15 cellular contexts compared by ENCODE assay signal in genomic region chr6:42766163-42766670, GRCh38. TPM values are rescaled to one million over a fixed set of nuclear protein-coding genes. Genes with fewer than 3 reads are reported as not detected.
A peak's percentile ranks its signal among the peaks of the same experiment; 100 is the strongest.
DNase-seq lines count a peak whose midpoint lies in the region; ATAC-seq and TF ChIP-seq lines count a peak whose summit lies in the region.
"Had no signal": no experiment of that assay in that cellular context is flagged by ENCODE, and none has a peak within 500 bp of the region (broad histone marks: within the 10 kb centered on the region; RNA-seq: fewer than 3 reads in every experiment).

No MANE protein-coding gene starts in this region.

- H3K79me2 ChIP-seq in ACC112 (ENCODE audit: control insufficient read depth, insufficient read depth, low read length, unreplicated experiment): peaks cover 2% of the 10 kb centered on the region

- no peaks in the 10 kb centered on the region for H3K36me3 ChIP-seq in ACC112 (ENCODE audit: insufficient read depth, low read length)
- H3K36me3 ChIP-seq in brain microvascular endothelial cell (replicated peaks): no peaks in the 10 kb centered on the region
- no peaks in the 10 kb centered on the region for H3K36me3 ChIP-seq in left lung
- H3K36me3 ChIP-seq: sigmoid colon had no signal

- H3K27ac ChIP-seq in ACC112 (ENCODE audit: low read depth, low read length): peak overlapping the region; percentile 73
- no peak overlapping the region for H3K27ac ChIP-seq in brain microvascular endothelial cell
- H3K27ac ChIP-seq in left lung: no peak overlapping the region
- H3K27ac ChIP-seq: KMS-11, sigmoid colon had no signal

- no peak overlapping the region for H2AFZ ChIP-seq in ACC112 (ENCODE audit: low read length, unreplicated experiment)

- intact Hi-C loops in left lung (cut with DNase I): no loop called here

- TF ChIP-seq CTCF in brain microvascular endothelial cell (IDR thresholded peaks at IDR 0.05; ENCODE audit: low read depth, low read length, missing control alignments): no peak
- TF ChIP-seq CTCF in left lung (IDR thresholded peaks at IDR 0.05): no peak
- TF ChIP-seq CTCF in GM10266 (IDR thresholded peaks at IDR 0.05; ENCODE audit: control insufficient read depth, insufficient read depth, low read depth, missing control alignments): no peak

- in situ Hi-C loops in brain microvascular endothelial cell (cut with HindIII; ENCODE audit: low pct_ligation_motif_present, low sequenced_read_pairs) (no loop called here), ACHN (cut with HindIII; ENCODE audit: low pct_ligation_motif_present, low pct_unique_long_range_greater_than_20kb, low sequenced_read_pairs) (no loop called here)

- H3K4me3 ChIP-seq in ACC112 (ENCODE audit: low read depth, low read length): no peak overlapping the region; the same call in 1 of the 2 replicates
- no peak overlapping the region for H3K4me3 ChIP-seq in brain microvascular endothelial cell (ENCODE audit: low read depth, low read length)
- no peak overlapping the region for H3K4me3 ChIP-seq in left lung
- H3K4me3 ChIP-seq: sigmoid colon had no signal

- no peaks in the 10 kb centered on the region for H3K27me3 ChIP-seq in ACC112 (ENCODE audit: insufficient read depth, low read length)
- no peaks in the 10 kb centered on the region for H3K27me3 ChIP-seq in brain microvascular endothelial cell (replicated peaks)
- no peaks in the 10 kb centered on the region for H3K27me3 ChIP-seq in left lung
- H3K27me3 ChIP-seq: sigmoid colon had no signal

- DNase-seq in HS-5 (ENCODE audit: low read depth) (peak; percentile 86), brain microvascular endothelial cell (peak; percentile 65), left lung (no peak), ACHN (no peak), GM10266 (ENCODE audit: extremely low spot score) (no peak)
- no peak for DNase-seq in stimulated activated CD4-positive, alpha-beta T cell treated with anti-CD3 and anti-CD28 coated beads, Interleukin-4, amount 100 ng/mL, for 1 hour
- DNase-seq: activated naive CD8-positive, alpha-beta T cell treated with anti-CD3 and anti-CD28 coated beads, Interleukin-2, amount 50 U/mL, for 24 hours; AML-193; effector memory CD4-positive, alpha-beta T cell; NCI-H2171; sigmoid colon had no signal

- no peaks in the 10 kb centered on the region for H3K9me3 ChIP-seq in left lung
- H3K9me3 ChIP-seq: sigmoid colon had no signal

- H3K4me1 ChIP-seq in ACC112 (ENCODE audit: control insufficient read depth, insufficient read depth, low read length, unreplicated experiment): peaks cover 9% of the 10 kb centered on the region
- peaks cover 0 to 9% of the 10 kb centered on the region in 2 donors for H3K4me1 ChIP-seq in left lung
- H3K4me1 ChIP-seq: sigmoid colon had no signal

- peak; percentile 52 for ATAC-seq in left lung
- ATAC-seq in HG03565 (IDR thresholded peaks at IDR 0.05; ENCODE audit: unreplicated experiment): no peak
- ATAC-seq: activated naive CD8-positive, alpha-beta T cell treated with anti-CD3 and anti-CD28 coated beads, Interleukin-2, amount 50 U/mL, for 24 hours had no signal

RNA-seq across cellular contexts. Expression of gene BICRAL, which starts 15.6 kb away (rescaled TPM):
- 10 to 100 TPM; 12.6 to 15.9 TPM for total RNA-seq in left lung

RNA-seq across cellular contexts. Expression of gene TBCC, which starts 20.3 kb away (rescaled TPM):
- total RNA-seq in left lung: 10 to 100 TPM; 16.8 to 20.4 TPM

RNA-seq across cellular contexts. Expression of gene PRPH2, which starts 43.8 kb away (rescaled TPM):
- 1 to 10 TPM; 1.7 to 1.9 TPM for total RNA-seq in left lung
- total RNA-seq: mononuclear cell had no signal

Comparison
In these comparisons a context has a peak if more than half of its experiments do, and no peak if none do; other contexts are left out.
1. DNase-seq: peak in HS-5 (single experiment) and brain microvascular endothelial cell (single experiment); none in left lung (0 of 2), ACHN (single experiment), GM10266 (single experiment) and stimulated activated CD4-positive, alpha-beta T cell treated with anti-CD3 and anti-CD28 coated beads, Interleukin-4, amount 100 ng/mL, for 1 hour (single experiment).